In the genomic region with DNA sequence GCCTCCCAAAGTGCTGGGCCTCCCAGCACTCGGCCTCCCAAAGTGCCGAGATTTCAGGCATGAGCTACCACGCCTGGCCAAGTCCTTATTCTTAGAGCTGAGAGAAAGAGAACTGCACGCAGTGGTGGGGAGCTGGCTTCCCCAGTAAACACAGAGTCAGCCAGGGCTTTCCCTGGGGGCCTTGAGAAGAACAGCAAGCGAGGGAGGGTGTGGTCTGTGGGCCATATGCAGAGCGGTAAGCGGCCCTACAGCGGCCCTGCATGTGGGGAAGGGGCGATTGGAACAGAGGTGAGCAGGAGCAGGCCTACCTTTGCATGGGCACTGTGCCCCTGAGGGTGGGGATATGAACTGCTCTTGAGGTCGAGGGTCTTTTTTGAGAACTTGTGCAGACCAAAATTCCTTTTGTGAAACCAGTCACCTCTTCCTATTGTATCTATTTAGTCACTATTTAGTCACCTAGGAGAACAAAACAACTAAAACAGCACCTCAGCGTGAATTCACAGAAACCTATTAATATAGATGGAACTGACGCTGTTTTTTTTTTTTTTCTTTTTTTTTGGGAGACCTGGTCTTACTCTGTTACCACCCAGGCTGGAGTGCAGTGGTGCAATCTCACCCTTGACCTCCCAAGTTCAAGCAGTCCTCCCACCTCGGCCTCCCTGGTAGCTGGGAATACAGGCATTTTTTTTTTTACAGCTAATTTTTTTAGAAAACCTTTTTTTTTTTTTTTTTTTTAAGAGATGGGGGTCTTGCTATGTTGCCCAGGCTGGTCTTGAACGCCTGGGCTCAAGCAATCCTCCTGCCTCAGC, we compare ENCODE assay signal across 8 cellular contexts. TPM values are rescaled to one million over a fixed set of nuclear protein-coding genes. Genes with fewer than 3 reads are reported as not detected.
DNase-seq lines count a peak whose midpoint lies in the region; ATAC-seq and TF ChIP-seq lines count a peak whose summit lies in the region.

No MANE protein-coding gene starts in this region.

- intact Hi-C loops in CD14-positive monocyte (cut with micrococcal nuclease) = loop anchor here in 1 of 2 donors (2.0 to 5.0 kb wide), 2 partner anchors 14 to 43 kb away; no protein-coding TSS in a partner anchor
- intact Hi-C loops in dorsolateral prefrontal cortex (cut with DNase I) = no loop called here

- H3K27ac ChIP-seq in RWPE1 = peak overlapping the region; percentile 95
- H3K27ac ChIP-seq in dorsolateral prefrontal cortex = peak overlapping the region in 54 of 59 donors; percentile 5 to 93 (median 78)
- H3K27ac ChIP-seq in parathyroid adenoma = peak overlapping the region; percentile 85

- no peaks in the 10 kb centered on the region for H3K9me3 ChIP-seq in parathyroid adenoma (ENCODE audit: control insufficient read depth, low read length)

- peaks cover 99% of the 10 kb centered on the region for H3K4me1 Mint-ChIP-seq in CD14-positive monocyte

- no peak overlapping the region for H2AFZ ChIP-seq in parathyroid adenoma

- H3K27me3 ChIP-seq in dorsolateral prefrontal cortex (no peaks in the 10 kb centered on the region), parathyroid adenoma (ENCODE audit: control insufficient read depth, insufficient read depth, low read length) (no peaks in the 10 kb centered on the region)

- H3K4me3 Mint-ChIP-seq in CD14-positive monocyte = peak overlapping the region; percentile 54 to 61

- peaks cover 0 to 6% (median 0%) of the 10 kb centered on the region in 7 donors for H3K9me3 Mint-ChIP-seq in CD14-positive monocyte

- peaks cover 62% of the 10 kb centered on the region for H3K4me1 ChIP-seq in parathyroid adenoma

- ATAC-seq in GM21529 (IDR thresholded peaks at IDR 0.05; ENCODE audit: unreplicated experiment) = peak; percentile 63

- POLR2A ChIA-PET in RWPE1 (lab: Yijun Ruan, JAX; ENCODE audit: low non-redundant PET) = no interaction called here

- TF ChIP-seq CTCF in CD14-positive monocyte (IDR thresholded peaks at IDR 0.05) = no peak
- TF ChIP-seq CTCF in RWPE1 (conservative IDR thresholded peaks at IDR 0.05; ENCODE audit: low read depth) = no peak
- peak in 1 of 56 donors; percentile 5 for TF ChIP-seq CTCF in dorsolateral prefrontal cortex (IDR thresholded peaks at IDR 0.05 in 54 of 56, conservative IDR thresholded peaks at IDR 0.05 in 2 of 56; ENCODE audit: low read depth in 1 of 56, partially characterized antibody in 56 of 56)
- TF ChIP-seq CTCF in parathyroid adenoma (IDR thresholded peaks at IDR 0.05) = no peak

- H3K4me3 ChIP-seq in dorsolateral prefrontal cortex (peak overlapping the region in 1 of 59 donors; percentile 0), parathyroid adenoma (ENCODE audit: low read depth, low read length) (no peak overlapping the region)

- H3K4me2 ChIP-seq in parathyroid adenoma (ENCODE audit: low read length) = peak overlapping the region; percentile 20

- peak; percentile 66 for DNase-seq in CD14-positive monocyte (ENCODE audit: low spot score)
- DNase-seq in RWPE1 (ENCODE audit: low spot score) = no peak
- peak in 1 of 10 donors; percentile 32 for DNase-seq in dorsolateral prefrontal cortex
- no peak for DNase-seq in SHP77 (lab: John Stamatoyannopoulos, UW)
- no peak for DNase-seq in superior temporal gyrus (ENCODE audit: extremely low spot score)
- no peak for DNase-seq in NK-92 (lab: John Stamatoyannopoulos, UW; ENCODE audit: unreplicated experiment)

- peaks cover 39% of the 10 kb centered on the region for H3K79me2 ChIP-seq in parathyroid adenoma

- no peaks in the 10 kb centered on the region for H3K36me3 ChIP-seq in parathyroid adenoma (ENCODE audit: control insufficient read depth, insufficient read depth, low read length)

- peaks cover 45 to 54% of the 10 kb centered on the region in 2 donors for H3K36me3 Mint-ChIP-seq in CD14-positive monocyte

- no peaks in the 10 kb centered on the region for H3K27me3 Mint-ChIP-seq in CD14-positive monocyte (ENCODE audit: low read depth in 3 of 3)

- H3K9ac ChIP-seq in parathyroid adenoma = no peak overlapping the region

- H3K27ac Mint-ChIP-seq in CD14-positive monocyte = peak overlapping the region; percentile 94 to 99 (median 97)

- CTCF ChIA-PET in RWPE1 (lab: Yijun Ruan, JAX) = interaction anchor here (0.6 to 1.3 kb wide), 5 partner anchors 53 to 1141 kb away, joined by 3 to 7 read pairs (median 3); no protein-coding TSS in a partner anchor

RNA-seq across cellular contexts. Expression of a gene that starts 36.9 kb away (rescaled TPM):
- polyA plus RNA-seq in CD14-positive monocyte = not detected
- total RNA-seq in dorsolateral prefrontal cortex = 1 to 10 TPM in 2 of 120 experiments, under 1 TPM in 103, not detected in 15; 0.07 to 1.3 (median 0.38) TPM

RNA-seq across cellular contexts. Expression of a gene that starts 46.7 kb away (rescaled TPM):
- 100 to 1,000 TPM; 123 to 160 TPM for polyA plus RNA-seq in CD14-positive monocyte
- 10 to 100 TPM; 40.9 to 83.1 (median 60.2) TPM for total RNA-seq in dorsolateral prefrontal cortex
